In genomic region chr4:79141530-79141929, GRCh38 we compare ENCODE assay signal across 11 cellular contexts.
DNase-seq lines count a peak whose midpoint lies in the region; ATAC-seq and TF ChIP-seq lines count a peak whose summit lies in the region.
"Had no signal": no experiment of that assay in that cellular context is flagged by ENCODE, and none has a peak within 500 bp of the region (broad histone marks: within the 10 kb centered on the region; RNA-seq: fewer than 3 reads in every experiment).

No MANE protein-coding gene starts in this region.

- TF ChIP-seq CTCF in MCF 10A (IDR thresholded peaks at IDR 0.05; ENCODE audit: unreplicated experiment) (no peak), breast epithelium (IDR thresholded peaks at IDR 0.05) (no peak), upper lobe of right lung (IDR thresholded peaks at IDR 0.05) (no peak), GM10248 (IDR thresholded peaks at IDR 0.05; ENCODE audit: control extremely low read depth, extremely low read depth, low read depth, missing control alignments) (no peak)

- H3K27me3 Mint-ChIP-seq in MCF 10A (ENCODE audit: insufficient read depth, unreplicated experiment): no peaks in the 10 kb centered on the region

- ATAC-seq in upper lobe of right lung (peak; percentile 39), GM18909 (IDR thresholded peaks at IDR 0.05; ENCODE audit: poor library complexity, unreplicated experiment) (no peak)
- ATAC-seq: activated T-helper 17 cell treated with anti-CD3 and anti-CD28 coated beads, Interleukin-2, amount 50 U/mL, for 72 hours had no signal

- H3K9me3 ChIP-seq in breast epithelium (peaks cover 0 to 21% of the 10 kb centered on the region in 2 donors), upper lobe of right lung (peaks cover 4% of the 10 kb centered on the region)

- intact Hi-C loops in MCF 10A (cut with micrococcal nuclease) (no loop called here), breast epithelium (cut with DNase I; ENCODE audit: low total_unique reads) (no loop called here), upper lobe of right lung (cut with DNase I) (no loop called here)

- CTCF ChIA-PET in MCF 10A (lab: Yijun Ruan, JAX): no interaction called here
- CTCF ChIA-PET in GM10248 (lab: Yijun Ruan, JAX): interaction anchor here (1.6 kb wide), 1 partner anchor 12 kb away, joined by 5 read pairs; no protein-coding TSS in a partner anchor

- H3K27ac ChIP-seq in breast epithelium: no peak overlapping the region
- H3K27ac ChIP-seq in upper lobe of right lung: no peak overlapping the region

- no peaks in the 10 kb centered on the region for H3K36me3 ChIP-seq in breast epithelium
- no peaks in the 10 kb centered on the region for H3K36me3 ChIP-seq in upper lobe of right lung

- POLR2A ChIA-PET in MCF 10A (lab: Yijun Ruan, JAX): no interaction called here
- POLR2A ChIA-PET in GM10248 (lab: Yijun Ruan, JAX): no interaction called here

- no peak for TF ChIP-seq POLR2A in breast epithelium (IDR thresholded peaks at IDR 0.05)

- H3K9me3 Mint-ChIP-seq in MCF 10A (ENCODE audit: unreplicated experiment): peaks cover 13% of the 10 kb centered on the region
- H3K9me3 Mint-ChIP-seq: activated T-helper 17 cell treated with anti-CD3 and anti-CD28 coated beads, Interleukin-2, amount 50 U/mL, for 72 hours had no signal

- H3K27me3 ChIP-seq in breast epithelium: no peaks in the 10 kb centered on the region
- no peaks in the 10 kb centered on the region for H3K27me3 ChIP-seq in upper lobe of right lung

- no peaks in the 10 kb centered on the region for H3K4me1 Mint-ChIP-seq in MCF 10A (ENCODE audit: insufficient read depth, unreplicated experiment)
- H3K4me1 Mint-ChIP-seq: activated T-helper 17 cell treated with anti-CD3 and anti-CD28 coated beads, Interleukin-2, amount 50 U/mL, for 72 hours had no signal

- no peaks in the 10 kb centered on the region for H3K4me1 ChIP-seq in breast epithelium
- no peaks in the 10 kb centered on the region for H3K4me1 ChIP-seq in upper lobe of right lung

- DNase-seq in MCF 10A (ENCODE audit: unreplicated experiment) (peak; percentile 47), breast epithelium (ENCODE audit: low spot score in 2 of 2) (no peak), UCSD-AML1 (lab: John Stamatoyannopoulos, UW; ENCODE audit: unreplicated experiment) (peak; percentile 25), iPS DF 19.7 (ENCODE audit: low read depth, low spot score) (peak; percentile 5), upper lobe of right lung (no peak), medulla oblongata (ENCODE audit: extremely low spot score) (no peak), GM10248 (ENCODE audit: extremely low spot score) (no peak)
- DNase-seq: NCI-H1092 had no signal

- H3K4me3 ChIP-seq in breast epithelium (no peak overlapping the region), upper lobe of right lung (no peak overlapping the region)

- no peaks in the 10 kb centered on the region for H3K36me3 Mint-ChIP-seq in MCF 10A (ENCODE audit: insufficient read depth, unreplicated experiment)

- BruUV-seq in MCF 10A (replicated peaks; lab: Mats Ljungman, UMichigan): no TSS peak

- H3K4me3 Mint-ChIP-seq in MCF 10A (ENCODE audit: unreplicated experiment): no peak overlapping the region
- H3K4me3 Mint-ChIP-seq: activated T-helper 17 cell treated with anti-CD3 and anti-CD28 coated beads, Interleukin-2, amount 50 U/mL, for 72 hours; stimulated activated naive CD8-positive, alpha-beta T cell treated with anti-CD3 and anti-CD28 coated beads, Interleukin-15, Interleukin-2, amounts not matched to agents 100 ng/mL and 50 ng/mL, for 24 hours had no signal

- no peak overlapping the region for H3K27ac Mint-ChIP-seq in MCF 10A (ENCODE audit: low read depth, unreplicated experiment)
- H3K27ac Mint-ChIP-seq: activated T-helper 17 cell treated with anti-CD3 and anti-CD28 coated beads, Interleukin-2, amount 50 U/mL, for 72 hours; stimulated activated naive CD8-positive, alpha-beta T cell treated with anti-CD3 and anti-CD28 coated beads, Interleukin-15, Interleukin-2, amounts not matched to agents 100 ng/mL and 50 ng/mL, for 24 hours had no signal

Comparison
In these comparisons a context has a peak if more than half of its experiments do, and no peak if none do; other contexts are left out.
1. DNase-seq: peak in MCF 10A (single experiment), UCSD-AML1 (single experiment) and iPS DF 19.7 (single experiment); none in breast epithelium (0 of 2), upper lobe of right lung (single experiment), medulla oblongata (single experiment) and GM10248 (single experiment).